In the genomic region with DNA sequence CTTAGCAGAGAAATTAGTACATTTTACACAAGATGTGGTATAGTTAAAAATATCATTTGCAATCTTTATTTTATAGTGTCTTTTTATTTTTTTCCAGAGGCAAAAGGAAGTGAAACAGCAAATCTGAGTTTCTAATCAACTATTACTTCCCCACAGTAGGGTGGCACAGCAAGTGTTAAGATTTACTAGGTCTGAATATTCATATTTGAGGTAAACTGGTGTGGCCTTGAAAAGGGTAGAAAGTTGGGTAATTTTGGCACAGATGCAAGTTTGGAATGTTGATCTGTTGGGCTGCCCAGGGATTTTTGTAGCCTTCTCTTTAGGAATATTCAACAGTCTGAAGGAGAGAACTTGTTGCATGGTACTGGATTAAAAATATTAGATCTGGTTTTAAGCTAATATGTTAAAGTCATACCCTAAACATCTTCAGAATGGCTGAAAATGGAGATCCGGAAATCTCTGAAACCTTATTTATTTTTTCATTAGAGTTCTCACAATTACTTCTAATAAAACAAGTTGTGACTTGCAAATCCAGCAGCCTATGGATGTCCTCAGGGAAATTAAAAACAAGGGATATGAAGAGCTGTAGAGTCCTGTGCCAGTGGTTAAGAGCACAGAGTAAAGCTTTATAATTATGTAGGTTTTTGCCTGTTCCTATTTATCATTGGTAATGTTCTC, we compare ENCODE assay signal across 13 cellular contexts. TPM values are rescaled to one million over a fixed set of nuclear protein-coding genes. Genes with fewer than 3 reads are reported as not detected.
A peak's percentile ranks its signal among the peaks of the same experiment; 100 is the strongest.
DNase-seq lines count a peak whose midpoint lies in the region; ATAC-seq and TF ChIP-seq lines count a peak whose summit lies in the region.
"Had no signal": no experiment of that assay in that cellular context is flagged by ENCODE, and none has a peak within 500 bp of the region (broad histone marks: within the 10 kb centered on the region; RNA-seq: fewer than 3 reads in every experiment).

No MANE protein-coding gene starts in this region.

- H3K27ac ChIP-seq in Karpas-422 (ENCODE audit: low read length), result peak overlapping the region; percentile 62
- H3K27ac ChIP-seq: 22Rv1, heart right ventricle, testis had no signal

- H3K27me3 ChIP-seq in Karpas-422 (ENCODE audit: low read length), result no peaks in the 10 kb centered on the region
- H3K27me3 ChIP-seq: heart right ventricle, testis had no signal

- H2AFZ ChIP-seq in Karpas-422 (ENCODE audit: low read length), result no peak overlapping the region

- peaks cover 76% of the 10 kb centered on the region for H3K36me3 ChIP-seq in Karpas-422 (ENCODE audit: insufficient read depth, low read length)

- H3K4me3 ChIP-seq in Karpas-422 (ENCODE audit: low read length), result no peak overlapping the region
- H3K4me3 ChIP-seq: heart right ventricle, testis had no signal

- H3K9me3 ChIP-seq in Karpas-422 (ENCODE audit: low read length), result no peaks in the 10 kb centered on the region
- H3K9me3 ChIP-seq: heart right ventricle, testis had no signal

- H3K27ac Mint-ChIP-seq in activated naive CD8-positive, alpha-beta T cell treated with anti-CD3 and anti-CD28 coated beads, Interleukin-2, amount 50 U/mL, for 24 hours, result peak overlapping the region; percentile 40
- H3K27ac Mint-ChIP-seq in natural killer cell, result peak overlapping the region; percentile 19 to 40
- H3K27ac Mint-ChIP-seq in activated naive CD4-positive, alpha-beta T cell treated with anti-CD3 and anti-CD28 coated beads, Interleukin-2, amount 10 ng/mL, durations not matched to agents 7 days and 5 days, result no peak overlapping the region

- TF ChIP-seq CTCF in natural killer cell (IDR thresholded peaks at IDR 0.05), result no peak

- H3K4me2 ChIP-seq in Karpas-422 (ENCODE audit: low read depth, low read length, poor library complexity, severe bottlenecking), result peak overlapping the region; percentile 16

- DNase-seq in DMS 273 (lab: John Stamatoyannopoulos, UW; ENCODE audit: unreplicated experiment) (peak; percentile 45), DMS 273 treated with DMSO at 0.1 percent for 48 hours (lab: John Stamatoyannopoulos, UW) (no peak), Karpas-422 (peak; percentile 67), natural killer cell (no peak)
- DNase-seq in activated naive CD8-positive, alpha-beta T cell treated with anti-CD3 and anti-CD28 coated beads, Interleukin-2, amount 50 U/mL, for 24 hours, result no peak
- DNase-seq in activated naive CD4-positive, alpha-beta T cell treated with anti-CD3 and anti-CD28 coated beads, Interleukin-2, amount 10 ng/mL, durations not matched to agents 7 days and 5 days, result no peak
- DNase-seq: caudate nucleus, heart right ventricle, SHP77, testis had no signal

- peak overlapping the region; percentile 30 for H3K4me3 Mint-ChIP-seq in activated naive CD8-positive, alpha-beta T cell treated with anti-CD3 and anti-CD28 coated beads, Interleukin-2, amount 50 U/mL, for 24 hours
- no peak overlapping the region for H3K4me3 Mint-ChIP-seq in natural killer cell
- H3K4me3 Mint-ChIP-seq in activated naive CD4-positive, alpha-beta T cell treated with anti-CD3 and anti-CD28 coated beads, Interleukin-2, amount 10 ng/mL, durations not matched to agents 7 days and 5 days, result no peak overlapping the region

- H3K9me3 Mint-ChIP-seq in activated naive CD8-positive, alpha-beta T cell treated with anti-CD3 and anti-CD28 coated beads, Interleukin-2, amount 50 U/mL, for 24 hours, result peaks cover 11% of the 10 kb centered on the region
- no peaks in the 10 kb centered on the region for H3K9me3 Mint-ChIP-seq in natural killer cell
- peaks cover 2% of the 10 kb centered on the region for H3K9me3 Mint-ChIP-seq in activated naive CD4-positive, alpha-beta T cell treated with anti-CD3 and anti-CD28 coated beads, Interleukin-2, amount 10 ng/mL, durations not matched to agents 7 days and 5 days

- H4K20me1 ChIP-seq in Karpas-422 (ENCODE audit: insufficient read depth, low read depth, low read length), result no peaks in the 10 kb centered on the region

- intact Hi-C loops in natural killer cell (cut with micrococcal nuclease), result no loop called here

- peaks cover 59% of the 10 kb centered on the region for H3K36me3 Mint-ChIP-seq in activated naive CD8-positive, alpha-beta T cell treated with anti-CD3 and anti-CD28 coated beads, Interleukin-2, amount 50 U/mL, for 24 hours (ENCODE audit: low read depth)
- no peaks in the 10 kb centered on the region for H3K36me3 Mint-ChIP-seq in natural killer cell
- H3K36me3 Mint-ChIP-seq in activated naive CD4-positive, alpha-beta T cell treated with anti-CD3 and anti-CD28 coated beads, Interleukin-2, amount 10 ng/mL, durations not matched to agents 7 days and 5 days, result peaks cover 72% of the 10 kb centered on the region

- no peak for ATAC-seq in activated naive CD8-positive, alpha-beta T cell treated with anti-CD3 and anti-CD28 coated beads, Interleukin-2, amount 50 U/mL, for 24 hours
- ATAC-seq in natural killer cell, result no peak
- ATAC-seq in GM21619 (IDR thresholded peaks at IDR 0.05; ENCODE audit: unreplicated experiment), result no peak
- no peak for ATAC-seq in activated CD4-positive, CD25-positive, alpha-beta regulatory T cell treated with anti-CD3 and anti-CD28 coated beads, Interleukin-2, amount 50 U/mL, for 24 hours
- ATAC-seq: heart right ventricle had no signal

- H3K79me2 ChIP-seq in Karpas-422 (ENCODE audit: low read length), result peaks cover 100% of the 10 kb centered on the region

- no peaks in the 10 kb centered on the region for H3K9me2 ChIP-seq in Karpas-422 (replicated peaks; ENCODE audit: insufficient read depth, low read length)

- H3K9ac ChIP-seq in Karpas-422 (ENCODE audit: low read length), result no peak overlapping the region

- H3K4me1 Mint-ChIP-seq in activated naive CD8-positive, alpha-beta T cell treated with anti-CD3 and anti-CD28 coated beads, Interleukin-2, amount 50 U/mL, for 24 hours, result peaks cover 87% of the 10 kb centered on the region
- H3K4me1 Mint-ChIP-seq in natural killer cell, result peaks cover 67 to 77% of the 10 kb centered on the region in 2 donors
- peaks cover 56% of the 10 kb centered on the region for H3K4me1 Mint-ChIP-seq in activated naive CD4-positive, alpha-beta T cell treated with anti-CD3 and anti-CD28 coated beads, Interleukin-2, amount 10 ng/mL, durations not matched to agents 7 days and 5 days

- H3K27me3 Mint-ChIP-seq in activated naive CD8-positive, alpha-beta T cell treated with anti-CD3 and anti-CD28 coated beads, Interleukin-2, amount 50 U/mL, for 24 hours, result no peaks in the 10 kb centered on the region
- no peaks in the 10 kb centered on the region for H3K27me3 Mint-ChIP-seq in natural killer cell (ENCODE audit: low read depth in 2 of 2)
- no peaks in the 10 kb centered on the region for H3K27me3 Mint-ChIP-seq in activated naive CD4-positive, alpha-beta T cell treated with anti-CD3 and anti-CD28 coated beads, Interleukin-2, amount 10 ng/mL, durations not matched to agents 7 days and 5 days

- CTCF ChIA-PET in activated naive CD4-positive, alpha-beta T cell treated with anti-CD3 and anti-CD28 coated beads, Interleukin-2, amount 10 ng/mL, durations not matched to agents 7 days and 5 days (lab: Charles Lee), result interaction anchor here (0.5 kb wide), 1 partner anchor 24 kb away, joined by 3 read pairs; no protein-coding TSS in a partner anchor

- H3K4me1 ChIP-seq in Karpas-422 (ENCODE audit: low read length), result peaks cover 99% of the 10 kb centered on the region
- H3K4me1 ChIP-seq: testis had no signal

RNA-seq across cellular contexts. Expression of gene TANK, which starts 10.8 kb away (rescaled TPM):
- 141 and 295 TPM in 2 replicates for total RNA-seq in Karpas-422 (2014; rRNA removed; shearing (Covaris generic); ENCODE audit: low replicate concordance)
- 100 to 1,000 TPM in 1 of 3 donors, 10 to 100 TPM in 2; 68.9 to 121 (median 76.1) TPM for total RNA-seq in natural killer cell

Comparison
In these comparisons a context has a peak if more than half of its experiments do, and no peak if none do; other contexts are left out.
1. DNase-seq: peak in DMS 273 (single experiment) and Karpas-422 (single experiment); none in DMS 273 treated with DMSO at 0.1 percent for 48 hours (single experiment), activated naive CD8-positive, alpha-beta T cell treated with anti-CD3 and anti-CD28 coated beads, Interleukin-2, amount 50 U/mL, for 24 hours (single experiment), natural killer cell (single experiment) and activated naive CD4-positive, alpha-beta T cell treated with anti-CD3 and anti-CD28 coated beads, Interleukin-2, amount 10 ng/mL, durations not matched to agents 7 days and 5 days (single experiment).